Comparison of ENCODE assay signal across 8 cellular contexts in the genomic region with DNA sequence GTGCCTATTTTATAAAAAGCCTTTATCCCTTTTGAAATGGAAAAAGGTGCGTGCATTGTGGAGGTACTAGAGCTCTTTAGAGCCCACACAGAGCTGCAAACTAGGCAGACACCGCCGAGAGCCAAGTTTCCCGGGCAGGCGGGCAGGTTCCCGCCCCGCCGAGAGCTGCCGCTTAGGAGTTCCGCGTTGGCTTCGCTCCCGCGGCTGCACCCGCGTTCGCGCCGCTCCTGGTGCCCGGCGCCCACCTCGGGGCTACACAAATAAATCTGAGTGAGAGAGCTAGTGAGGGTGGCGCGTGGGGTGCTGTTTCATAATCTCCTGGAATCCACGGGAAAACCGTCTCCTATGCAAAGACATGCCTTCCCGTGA. TPM values are rescaled to one million over a fixed set of nuclear protein-coding genes. Genes with fewer than 3 reads are reported as not detected.
A peak's percentile ranks its signal among the peaks of the same experiment; 100 is the strongest.
DNase-seq lines count a peak whose midpoint lies in the region; ATAC-seq, FAIRE-seq and TF ChIP-seq lines count a peak whose summit lies in the region.

No MANE protein-coding gene starts in this region.

- H3K27me3 Mint-ChIP-seq in Caco-2 (ENCODE audit: insufficient read depth, unreplicated experiment) = no peaks in the 10 kb centered on the region
- no peaks in the 10 kb centered on the region for H3K27me3 Mint-ChIP-seq in MCF 10A (ENCODE audit: insufficient read depth, unreplicated experiment)

- ATAC-seq in thoracic aorta (ENCODE audit: insufficient number of reproducible peaks, low FRiP score, low read depth) (no peak), HG03432 (IDR thresholded peaks at IDR 0.05; ENCODE audit: unreplicated experiment) (no peak)

- DNase-seq in Caco-2 = peak in 1 of 2 experiments; percentile 26
- peak; percentile 66 for DNase-seq in MG63
- DNase-seq in MCF 10A (ENCODE audit: unreplicated experiment) = peak; percentile 50
- DNase-seq in kidney = peak; percentile 61
- no peak for DNase-seq in thoracic aorta (ENCODE audit: low spot score)
- no peak for DNase-seq in occipital lobe (lab: John Stamatoyannopoulos, UW)
- DNase-seq in stimulated activated CD4-positive, alpha-beta T cell treated with anti-CD3 and anti-CD28 coated beads, Interleukin-2, amount 100 ng/mL, for 24 hours = no peak

- H3K27ac ChIP-seq in kidney (ENCODE audit: low read depth in 2 of 2, low read length in 2 of 2) (peak overlapping the region; percentile 72 to 76), thoracic aorta (peak overlapping the region in 1 of 2 donors; percentile 17)

- H3K27ac Mint-ChIP-seq in Caco-2 (ENCODE audit: unreplicated experiment) = peak overlapping the region; percentile 87
- peak overlapping the region; percentile 76 for H3K27ac Mint-ChIP-seq in MCF 10A (ENCODE audit: low read depth, unreplicated experiment)

- CTCF ChIA-PET in Caco-2 (lab: Charles Lee) = interaction anchor here (0.6 to 0.9 kb wide), 2 partner anchors 48 to 414 kb away, joined by 4 to 5 read pairs; no protein-coding TSS in a partner anchor
- CTCF ChIA-PET in MCF 10A (lab: Yijun Ruan, JAX) = interaction anchor here (0.6 to 6.1 kb wide), 45 partner anchors 8 to 875 kb away, joined by 3 to 56 read pairs (median 4); no protein-coding TSS in a partner anchor

- TF ChIP-seq CTCF in Caco-2 (IDR thresholded peaks at IDR 0.05; ENCODE audit: insufficient read depth in 1 of 2, low read depth in 1 of 2, low read length in 1 of 2, severe bottlenecking in 1 of 2, unreplicated experiment in 1 of 2) (no peak), MCF 10A (IDR thresholded peaks at IDR 0.05; ENCODE audit: unreplicated experiment) (no peak), kidney (IDR thresholded peaks at IDR 0.05; ENCODE audit: borderline replicate concordance, extremely low read depth, insufficient read depth) (no peak), thoracic aorta (IDR thresholded peaks at IDR 0.05) (no peak)

- H3K4me3 ChIP-seq in Caco-2 (ENCODE audit: low read depth, low read length) (peak overlapping the region; percentile 74), MG63 (peak overlapping the region; percentile 88), kidney (ENCODE audit: low read length in 2 of 2) (peak overlapping the region; percentile 88 to 94), thoracic aorta (peak overlapping the region; percentile 88)

- FAIRE-seq in kidney (lab: Jason Lieb, UNC) = no peak

- H3K36me3 ChIP-seq in Caco-2 (ENCODE audit: control insufficient read depth, insufficient read depth, low read length) (no peaks in the 10 kb centered on the region), MG63 (peaks cover 2% of the 10 kb centered on the region; the same call in 1 of the 2 replicates), kidney (ENCODE audit: control insufficient read depth in 1 of 2, insufficient read depth in 2 of 2, low read length in 2 of 2) (no peaks in the 10 kb centered on the region), thoracic aorta (no peaks in the 10 kb centered on the region)

- H3K27me3 ChIP-seq in Caco-2 (replicated peaks; ENCODE audit: control insufficient read depth, insufficient read depth, low read length) = no peaks in the 10 kb centered on the region
- H3K27me3 ChIP-seq in MG63 = no peaks in the 10 kb centered on the region
- H3K27me3 ChIP-seq in thoracic aorta (replicated peaks; ENCODE audit: insufficient read depth) = no peaks in the 10 kb centered on the region

- intact Hi-C loops in Caco-2 (cut with micrococcal nuclease; ENCODE audit: unreplicated experiment) (loop anchor here (1.0 to 10.0 kb wide), 3 partner anchors 395 to 435 kb away; partner anchors contain the start of genes CEP290 and TMTC3), MCF 10A (cut with micrococcal nuclease) (loop anchor here (1.0 kb wide), 1 partner anchor 425 kb away; no protein-coding TSS in a partner anchor), kidney (cut with DNase I) (no loop called here)

- H3K4me3 Mint-ChIP-seq in Caco-2 (ENCODE audit: unreplicated experiment) (peak overlapping the region; percentile 86), MCF 10A (ENCODE audit: unreplicated experiment) (peak overlapping the region; percentile 90)

- H3K4me1 ChIP-seq in Caco-2 (peaks cover 21% of the 10 kb centered on the region), kidney (ENCODE audit: control insufficient read depth in 1 of 2, insufficient read depth in 1 of 2, low read depth in 1 of 2, low read length in 2 of 2) (peaks cover 0 to 2% of the 10 kb centered on the region in 2 donors), thoracic aorta (ENCODE audit: control insufficient read depth in 1 of 2, low read depth in 2 of 2) (peaks cover 10 to 19% of the 10 kb centered on the region in 2 donors)

- peak overlapping the region; percentile 15 to 78 for H3K9ac ChIP-seq in kidney (ENCODE audit: low read length in 2 of 2)

- TSS peak; percentile 21 for BruUV-seq in Caco-2 (replicated peaks; lab: Mats Ljungman, UMichigan)
- no TSS peak for BruUV-seq in MCF 10A (replicated peaks; lab: Mats Ljungman, UMichigan)

- H3K36me3 Mint-ChIP-seq in Caco-2 (ENCODE audit: insufficient read depth, unreplicated experiment) = peaks cover 60% of the 10 kb centered on the region
- peaks cover 6% of the 10 kb centered on the region for H3K36me3 Mint-ChIP-seq in MCF 10A (ENCODE audit: insufficient read depth, unreplicated experiment)

- no peaks in the 10 kb centered on the region for H3K9me3 ChIP-seq in Caco-2
- H3K9me3 ChIP-seq in MG63 = no peaks in the 10 kb centered on the region
- H3K9me3 ChIP-seq in kidney (ENCODE audit: control insufficient read depth in 1 of 2, low read length in 2 of 2) = no peaks in the 10 kb centered on the region
- no peaks in the 10 kb centered on the region for H3K9me3 ChIP-seq in thoracic aorta

- no peaks in the 10 kb centered on the region for H3K9me3 Mint-ChIP-seq in Caco-2 (ENCODE audit: unreplicated experiment)
- H3K9me3 Mint-ChIP-seq in MCF 10A (ENCODE audit: unreplicated experiment) = no peaks in the 10 kb centered on the region

- POLR2A ChIA-PET in Caco-2 (lab: Charles Lee) (interaction anchor here (0.7 to 1.3 kb wide), 5 partner anchors 14 to 438 kb away, joined by 3 to 7 read pairs (median 4); partner anchors contain the start of genes CEP290 and TMTC3), MCF 10A (lab: Yijun Ruan, JAX) (interaction anchor here (0.6 to 2.8 kb wide), 19 partner anchors 14 to 438 kb away, joined by 3 to 16 read pairs (median 4); partner anchors contain the start of genes CEP290 and TMTC3)

- H3K4me1 Mint-ChIP-seq in Caco-2 (ENCODE audit: low read depth, unreplicated experiment) (peaks cover 2% of the 10 kb centered on the region), MCF 10A (ENCODE audit: insufficient read depth, unreplicated experiment) (peaks cover 13% of the 10 kb centered on the region)

RNA-seq across cellular contexts. Expression of gene KITLG, which starts 0.7 kb away (rescaled TPM):
- total RNA-seq in Caco-2 (2022) (200 and 211 TPM in 2 replicates), MCF 10A (2022) (3.9 and 4.8 TPM in 2 replicates), kidney (125 TPM), thoracic aorta (10 to 100 TPM; 19.4 to 29.9 TPM), occipital lobe (90.8 TPM)
- 16.7 and 23.4 TPM in 2 replicates for total RNA-seq in MG63 (2014; rRNA removed; shearing (Covaris generic); ENCODE audit: low replicate concordance)
- 17.6 TPM for polyA plus RNA-seq in kidney (ENCODE audit: insufficient read depth, low read depth, low replicate concordance)

Comparison
In these comparisons a context has a peak if more than half of its experiments do, and no peak if none do; other contexts are left out.
1. DNase-seq: peak in MG63 (single experiment), MCF 10A (single experiment) and kidney (single experiment); none in thoracic aorta (single experiment), occipital lobe (single experiment) and stimulated activated CD4-positive, alpha-beta T cell treated with anti-CD3 and anti-CD28 coated beads, Interleukin-2, amount 100 ng/mL, for 24 hours (0 of 2).
2. Peak in every context shown above with its lines, with median percentiles within 50 percentile points of each other: H3K4me3 ChIP-seq.